Comparison of ENCODE assay signal across 10 cellular contexts in the genomic region with DNA sequence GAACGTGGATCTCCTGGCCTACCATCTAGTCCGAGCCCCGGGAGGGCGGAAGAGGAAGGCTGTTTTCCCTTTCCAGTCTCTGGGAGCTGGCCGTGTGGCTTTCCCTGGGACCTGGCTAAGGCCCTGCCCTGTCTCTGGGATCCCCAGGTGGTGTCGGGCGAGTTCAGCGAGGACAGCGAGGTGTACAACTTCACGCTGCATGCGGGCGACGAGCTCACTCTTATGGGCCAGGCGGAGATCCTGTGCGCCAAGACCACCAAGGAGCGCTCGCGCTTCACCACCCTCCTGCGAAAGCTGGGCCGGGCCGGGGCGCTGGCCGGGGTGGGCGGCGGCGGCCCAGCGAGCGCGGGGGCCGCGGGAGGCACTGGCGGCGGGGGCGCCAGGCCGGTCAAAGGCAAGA. TPM values are rescaled to one million over a fixed set of nuclear protein-coding genes. Genes with fewer than 3 reads are reported as not detected.
DNase-seq lines count a peak whose midpoint lies in the region; ATAC-seq, FAIRE-seq and TF ChIP-seq lines count a peak whose summit lies in the region.
"Had no signal": no experiment of that assay in that cellular context is flagged by ENCODE, and none has a peak within 500 bp of the region (broad histone marks: within the 10 kb centered on the region; RNA-seq: fewer than 3 reads in every experiment).

No MANE protein-coding gene starts in this region.

- TF ChIP-seq RAD21 in HepG2 (CRISPR knock-in tag; IDR thresholded peaks at IDR 0.05), result no peak

- no peak overlapping the region for H3K4me2 ChIP-seq in HepG2 (ENCODE audit: low read depth, low read length)

- H3K4me3 Mint-ChIP-seq in naive thymus-derived CD8-positive, alpha-beta T cell, result peak overlapping the region; percentile 44 to 84 (median 74)

- no peak overlapping the region for H3K27ac ChIP-seq in HepG2 (ENCODE audit: extremely low read length, insufficient read depth, low read length)
- H3K27ac ChIP-seq in right lobe of liver, result no peak overlapping the region
- no peak overlapping the region for H3K27ac ChIP-seq in effector memory CD4-positive, alpha-beta T cell (ENCODE audit: insufficient read depth, low read length, poor library complexity, severe bottlenecking)
- H3K27ac ChIP-seq in vagina, result no peak overlapping the region

- no peaks in the 10 kb centered on the region for H4K20me1 ChIP-seq in HepG2 (ENCODE audit: insufficient read depth, low read length)

- 90% methylated on average over 23 of the region's 35 CpGs for WGBS in HepG2 (ENCODE audit: low lambda C conversion rate)
- WGBS in right lobe of liver (ENCODE audit: insufficient coverage, low coverage, low lambda C conversion rate, missing lambda C conversion rate), result 83% methylated on average over 7 of the region's 35 CpGs

- no peaks in the 10 kb centered on the region for H3K36me3 Mint-ChIP-seq in naive thymus-derived CD8-positive, alpha-beta T cell

- peaks cover 14 to 34% (median 25%) of the 10 kb centered on the region in 4 donors for H3K4me1 Mint-ChIP-seq in naive thymus-derived CD8-positive, alpha-beta T cell

- peaks cover 16 to 33% (median 17%) of the 10 kb centered on the region in 5 donors for H3K27me3 Mint-ChIP-seq in naive thymus-derived CD8-positive, alpha-beta T cell

- H3K4me3 ChIP-seq in HepG2 (replicated peaks in 1 of 3; ENCODE audit: insufficient read depth in 1 of 3, low read depth in 2 of 3, low read length in 3 of 3) (no peak overlapping the region), right lobe of liver (peak overlapping the region in 1 of 3 donors; percentile 49), vagina (peak overlapping the region; percentile 53 to 61)
- H3K4me3 ChIP-seq in effector memory CD4-positive, alpha-beta T cell (ENCODE audit: insufficient read depth, low read depth, low read length, poor library complexity, severe bottlenecking), result peak overlapping the region; percentile 58

- in situ Hi-C loops in HepG2 (cut with HindIII; ENCODE audit: extremely low pct_ligation_motif_present, low pct_unique_long_range_greater_than_20kb), result no loop called here

- no peak overlapping the region for H2AFZ ChIP-seq in HepG2 (ENCODE audit: low read length)

- peak overlapping the region in 9 of 10 donors; percentile 49 to 77 (median 66) for H3K27ac Mint-ChIP-seq in naive thymus-derived CD8-positive, alpha-beta T cell

- DNase-seq in HepG2 (ENCODE audit: low spot score), result no peak
- DNase-seq in right lobe of liver, result no peak
- DNase-seq in effector memory CD4-positive, alpha-beta T cell, result no peak
- no peak for DNase-seq in naive thymus-derived CD8-positive, alpha-beta T cell
- no peak for DNase-seq in vagina (ENCODE audit: extremely low spot score in 2 of 2)
- DNase-seq in stimulated activated CD8-positive, alpha-beta memory T cell treated with anti-CD3 and anti-CD28 coated beads, Interleukin-4, amount 100 ng/mL, for 48 hours, result no peak
- DNase-seq in DMS53 treated with DMSO at 0.1 percent for 48 hours (lab: John Stamatoyannopoulos, UW; ENCODE audit: unreplicated experiment), result no peak
- DNase-seq: DND-41, NCI-H2171 treated with DMSO at 0.1 percent for 48 hours had no signal

- no peaks in the 10 kb centered on the region for H3K36me3 ChIP-seq in HepG2 (replicated peaks in 1 of 2; ENCODE audit: control insufficient read depth in 1 of 2, insufficient read depth in 2 of 2, low read length in 2 of 2)
- H3K36me3 ChIP-seq in right lobe of liver, result no peaks in the 10 kb centered on the region
- H3K36me3 ChIP-seq in effector memory CD4-positive, alpha-beta T cell (ENCODE audit: control insufficient read depth, insufficient read depth, low read length), result no peaks in the 10 kb centered on the region
- H3K36me3 ChIP-seq in vagina, result no peaks in the 10 kb centered on the region

- CTCF ChIA-PET in HepG2 (lab: Yijun Ruan, JAX; ENCODE audit: low intra/inter-chr PET ratio, low total read pairs), result no interaction called here

- no peak overlapping the region for H3K9ac ChIP-seq in HepG2 (ENCODE audit: insufficient read depth, low read depth, low read length)

- no peak for TF ChIP-seq CTCF in HepG2 (CRISPR knock-in tag; IDR thresholded peaks at IDR 0.05)
- TF ChIP-seq CTCF in right lobe of liver (IDR thresholded peaks at IDR 0.05), result no peak
- no peak for TF ChIP-seq CTCF in vagina (IDR thresholded peaks at IDR 0.05)

- no peak for TF ChIP-seq POLR2A in HepG2 (IDR thresholded peaks at IDR 0.05; ENCODE audit: insufficient read depth in 1 of 2, low read depth in 2 of 2, low read length in 2 of 2)
- TF ChIP-seq POLR2A in right lobe of liver (IDR thresholded peaks at IDR 0.05), result no peak
- TF ChIP-seq POLR2A in vagina (IDR thresholded peaks at IDR 0.05), result no peak

- intact Hi-C loops in HepG2 (cut with micrococcal nuclease; ENCODE audit: unreplicated experiment), result no loop called here
- intact Hi-C loops in right lobe of liver (cut with DNase I), result no loop called here
- intact Hi-C loops in vagina (cut with DNase I), result no loop called here

- ATAC-seq in HepG2, result no peak
- no peak for ATAC-seq in right lobe of liver
- no peak for ATAC-seq in naive thymus-derived CD8-positive, alpha-beta T cell
- ATAC-seq in GM21825 (IDR thresholded peaks at IDR 0.05; ENCODE audit: unreplicated experiment), result no peak

- no TSS peak for BruUV-seq in HepG2 (replicated peaks; lab: Mats Ljungman, UMichigan)

- H3K4me1 ChIP-seq in HepG2 (ENCODE audit: insufficient read depth, low read length) (peaks cover 14% of the 10 kb centered on the region), right lobe of liver (peaks cover 0 to 3% (median 0%) of the 10 kb centered on the region in 4 donors), vagina (peaks cover 17% of the 10 kb centered on the region)
- peaks cover 12% of the 10 kb centered on the region for H3K4me1 ChIP-seq in effector memory CD4-positive, alpha-beta T cell (ENCODE audit: control insufficient read depth, insufficient read depth, low read length, poor library complexity, severe bottlenecking)

- no peak for FAIRE-seq in HepG2 (lab: Jason Lieb, UNC)

- TF ChIP-seq EP300 in HepG2 (IDR thresholded peaks at IDR 0.05; ENCODE audit: low read depth in 2 of 2, low read length in 2 of 2) (no peak), HepG2 (CRISPR knock-in tag; IDR thresholded peaks at IDR 0.05; ENCODE audit: borderline replicate concordance) (no peak)

- H3K9me3 Mint-ChIP-seq in naive thymus-derived CD8-positive, alpha-beta T cell, result no peaks in the 10 kb centered on the region

- H3K27me3 ChIP-seq in HepG2 (ENCODE audit: control insufficient read depth in 1 of 2, insufficient read depth in 2 of 2, low read length in 2 of 2) (peaks cover 4 to 29% of the 10 kb centered on the region in 2 experiments; a peak in 4 of 5 replicates), right lobe of liver (no peaks in the 10 kb centered on the region), vagina (no peaks in the 10 kb centered on the region)
- H3K27me3 ChIP-seq in effector memory CD4-positive, alpha-beta T cell (replicated peaks; ENCODE audit: control insufficient read depth, insufficient read depth, low read length, poor library complexity, severe bottlenecking), result no peaks in the 10 kb centered on the region

- no peaks in the 10 kb centered on the region for H3K9me3 ChIP-seq in HepG2 (ENCODE audit: low read length)
- no peaks in the 10 kb centered on the region for H3K9me3 ChIP-seq in right lobe of liver
- no peaks in the 10 kb centered on the region for H3K9me3 ChIP-seq in effector memory CD4-positive, alpha-beta T cell (ENCODE audit: control insufficient read depth, low read length)
- no peaks in the 10 kb centered on the region for H3K9me3 ChIP-seq in vagina

- H3K79me2 ChIP-seq in HepG2 (ENCODE audit: insufficient read depth, low read length), result no peaks in the 10 kb centered on the region

- POLR2A ChIA-PET in HepG2 (lab: Yijun Ruan, JAX), result no interaction called here
- POLR2A ChIA-PET in naive thymus-derived CD8-positive, alpha-beta T cell (lab: Charles Lee), result interaction anchor here (0.5 to 2.1 kb wide), 15 partner anchors 8 to 867 kb away, joined by 3 to 9 read pairs (median 4); a partner anchor contains a TSS

TF ChIP-seq in HepG2, 621 proteins besides CTCF, POLR2A, EP300 and RAD21:
- TF ChIP-seq FOXC1 (CRISPR knock-in tag; IDR thresholded peaks at IDR 0.05; ENCODE audit: borderline replicate concordance) (0 out of 2 replicates have a peak, but pooled peaks have one; percentile 38), POLR2AphosphoS5 (IDR thresholded peaks at IDR 0.05; ENCODE audit: low read depth, low read length) (no peak), SALL2 (CRISPR knock-in tag; IDR thresholded peaks at IDR 0.05) (no peak)

RNA-seq across cellular contexts. Expression of a gene that starts 11.2 kb away (rescaled TPM):
- total RNA-seq in HepG2 (2016; rRNA removed; fragmentation: Illumina TruSeq; extraction: Trizol) (0.31 and 0.38 TPM in 2 replicates), right lobe of liver (under 1 TPM in 5 of 6 experiments, not detected in 1; 0.11 to 0.34 (median 0.20) TPM), vagina (4.4 TPM)
- total RNA-seq in HepG2 (2016; cell fraction: cytosol; rRNA removed; fragmentation: Illumina TruSeq; extraction: Trizol; ENCODE audit: low read depth), result 0.10 and 0.18 TPM in 2 replicates
- 0.35 and 0.36 TPM in 2 replicates for total RNA-seq in HepG2 (2016; cell fraction: insoluble cytoplasmic fraction; rRNA removed; fragmentation: Illumina TruSeq; extraction: Trizol)
- total RNA-seq in HepG2 (2016; cell fraction: membrane; rRNA removed; fragmentation: Illumina TruSeq; extraction: Trizol), result 0.55 and 0.62 TPM in 2 replicates
- 0.28 and 0.94 TPM in 2 replicates for total RNA-seq in HepG2 (2016; cell fraction: nucleus; rRNA removed; fragmentation: Illumina TruSeq; extraction: Trizol)
- polyA plus RNA-seq in HepG2 (2011; rRNA removed), result 0.29 and 0.37 TPM in 2 replicates
- polyA plus RNA-seq in HepG2 (2011; cell fraction: cytosol; rRNA removed), result 0.25 and 0.29 TPM in 2 replicates
- polyA plus RNA-seq in HepG2 (2011; cell fraction: nucleus; rRNA removed), result 0.54 and 0.56 TPM in 2 replicates
- polyA plus RNA-seq in HepG2 (2012), result 0.31 and 0.47 TPM in 2 replicates
- polyA plus RNA-seq in HepG2 (2016; cell fraction: cytosol; fragmentation: Illumina TruSeq; extraction: Trizol; ENCODE audit: low read depth), result 0.35 and 0.49 TPM in 2 replicates
- polyA plus RNA-seq in HepG2 (2016; cell fraction: insoluble cytoplasmic fraction; fragmentation: Illumina TruSeq; extraction: Trizol; ENCODE audit: low read depth), result 0.88 and 1.2 TPM in 2 replicates
- 0.48 and 0.61 TPM in 2 replicates for polyA plus RNA-seq in HepG2 (2016; cell fraction: membrane; fragmentation: Illumina TruSeq; extraction: Trizol; ENCODE audit: low read depth)
- 0.59 and 1.1 TPM in 2 replicates for polyA plus RNA-seq in HepG2 (2016; cell fraction: nucleus; fragmentation: Illumina TruSeq; extraction: Trizol; ENCODE audit: insufficient read depth, low read depth)
- polyA minus RNA-seq in HepG2 (2011; rRNA and poly(A)+ RNA removed; ENCODE audit: low replicate concordance), result 1.0 TPM in 1 of 2 replicates, not detected in the other
- polyA minus RNA-seq in HepG2 (2011; cell fraction: cytosol; rRNA and poly(A)+ RNA removed), result 0.35 and 1.1 TPM in 2 replicates
- 0.25 and 0.26 TPM in 2 replicates for polyA minus RNA-seq in HepG2 (2011; cell fraction: nucleus; rRNA and poly(A)+ RNA removed)
- total RNA-seq in naive thymus-derived CD8-positive, alpha-beta T cell, result 1 to 10 TPM; 4.3 to 5.9 TPM
- 1 to 10 TPM in 2 of 3 donors, under 1 TPM in 1; 0.74 to 2.6 (median 1.5) TPM for polyA plus RNA-seq in naive thymus-derived CD8-positive, alpha-beta T cell

Comparison
In these comparisons a context has a peak if more than half of its experiments do, and no peak if none do; other contexts are left out.
1. H3K4me3 ChIP-seq: peak in effector memory CD4-positive, alpha-beta T cell (single experiment) and vagina (2 of 2); none in HepG2 (0 of 3).